Comparison of ENCODE assay signal across 12 cellular contexts in the genomic region with DNA sequence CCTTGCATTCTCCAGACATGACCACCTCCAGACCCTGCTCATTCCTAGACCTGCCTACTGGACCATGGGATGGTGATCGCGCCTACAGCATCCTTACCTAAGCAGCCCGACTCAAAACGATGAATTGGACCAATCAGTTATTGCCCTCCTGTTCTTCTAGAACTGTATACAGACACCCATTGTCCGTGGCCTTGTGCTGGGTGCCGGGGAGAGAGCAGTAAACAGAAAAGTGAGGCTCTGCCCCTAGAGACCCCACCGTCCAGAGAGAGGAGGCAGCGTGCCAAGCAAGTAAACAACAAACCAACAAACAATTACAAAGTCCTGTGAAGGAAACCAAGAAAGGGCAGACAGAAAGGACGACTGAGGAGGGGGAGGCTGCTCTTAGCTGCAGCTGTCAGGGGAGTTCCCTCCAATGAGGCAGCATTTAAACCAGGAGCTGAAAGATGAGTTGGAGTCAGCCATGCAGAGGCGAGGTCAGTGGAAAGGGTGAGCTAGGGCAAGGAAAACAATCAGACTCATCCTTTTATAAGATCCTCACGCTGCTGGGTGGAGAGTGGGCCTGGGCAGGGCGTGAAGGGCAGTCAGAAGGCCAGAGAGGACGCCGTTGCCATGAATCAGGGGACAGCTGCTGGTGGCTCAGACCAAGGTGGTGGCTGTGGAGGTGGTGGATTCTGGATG. TPM values are rescaled to one million over a fixed set of nuclear protein-coding genes. Genes with fewer than 3 reads are reported as not detected.
DNase-seq lines count a peak whose midpoint lies in the region; ATAC-seq and TF ChIP-seq lines count a peak whose summit lies in the region.
"Had no signal": no experiment of that assay in that cellular context is flagged by ENCODE, and none has a peak within 500 bp of the region (broad histone marks: within the 10 kb centered on the region; RNA-seq: fewer than 3 reads in every experiment).

No MANE protein-coding gene starts in this region.

- H3K27ac Mint-ChIP-seq in osteocyte (ENCODE audit: unreplicated experiment), result no peak overlapping the region
- H3K27ac Mint-ChIP-seq: stimulated activated naive CD8-positive, alpha-beta T cell treated with anti-CD3 and anti-CD28 coated beads, Interleukin-15, Interleukin-2, amounts not matched to agents 100 ng/mL and 50 ng/mL, for 24 hours had no signal

- in situ Hi-C loops in Caki2 (cut with HindIII; ENCODE audit: low pct_unique_long_range_greater_than_20kb, low sequenced_read_pairs), result no loop called here

- peaks cover 60% of the 10 kb centered on the region for H3K27me3 Mint-ChIP-seq in osteocyte (ENCODE audit: unreplicated experiment)

- peaks cover 12% of the 10 kb centered on the region for H3K4me1 Mint-ChIP-seq in osteocyte (ENCODE audit: unreplicated experiment)

- no peaks in the 10 kb centered on the region for H3K9me3 Mint-ChIP-seq in osteocyte (ENCODE audit: unreplicated experiment)
- H3K9me3 Mint-ChIP-seq: stimulated activated naive CD8-positive, alpha-beta T cell treated with anti-CD3 and anti-CD28 coated beads, Interleukin-15, Interleukin-2, amounts not matched to agents 100 ng/mL and 50 ng/mL, for 24 hours had no signal

- no peaks in the 10 kb centered on the region for H3K27me3 ChIP-seq in WERI-Rb-1 (ENCODE audit: insufficient read depth, low read depth, severe bottlenecking)
- peaks cover 67% of the 10 kb centered on the region for H3K27me3 ChIP-seq in MG63

- no peaks in the 10 kb centered on the region for H3K36me3 ChIP-seq in WERI-Rb-1
- H3K36me3 ChIP-seq in MG63, result no peaks in the 10 kb centered on the region
- H3K36me3 ChIP-seq: sigmoid colon had no signal

- no peak for TF ChIP-seq CTCF in WERI-Rb-1 (IDR thresholded peaks at IDR 0.05; ENCODE audit: low read depth, low read length)
- TF ChIP-seq CTCF in osteocyte (IDR thresholded peaks at IDR 0.05), result no peak
- no peak for TF ChIP-seq CTCF in omental fat pad (IDR thresholded peaks at IDR 0.05)

- no peak overlapping the region for H3K4me3 Mint-ChIP-seq in osteocyte (ENCODE audit: unreplicated experiment)
- H3K4me3 Mint-ChIP-seq: stimulated activated naive CD8-positive, alpha-beta T cell treated with anti-CD3 and anti-CD28 coated beads, Interleukin-15, Interleukin-2, amounts not matched to agents 100 ng/mL and 50 ng/mL, for 24 hours had no signal

- H3K36me3 Mint-ChIP-seq in osteocyte (ENCODE audit: unreplicated experiment), result no peaks in the 10 kb centered on the region
- H3K36me3 Mint-ChIP-seq: CD8-positive, alpha-beta memory T cell had no signal

- H3K4me3 ChIP-seq in WERI-Rb-1 (ENCODE audit: low read depth, low read length) (peak overlapping the region; percentile 7; the same call in 1 of the 2 replicates), MG63 (no peak overlapping the region)
- H3K4me3 ChIP-seq: sigmoid colon had no signal

- H3K27ac ChIP-seq in WERI-Rb-1, result peak overlapping the region; percentile 63
- H3K27ac ChIP-seq: sigmoid colon had no signal

- H3K9me3 ChIP-seq in WERI-Rb-1 (ENCODE audit: severe bottlenecking) (no peaks in the 10 kb centered on the region), MG63 (no peaks in the 10 kb centered on the region)
- H3K9me3 ChIP-seq: sigmoid colon had no signal

- DNase-seq in Caki2 (ENCODE audit: low read depth), result peak; percentile 22
- peak; percentile 83 for DNase-seq in LHCN-M2 (ENCODE audit: low read depth)
- peak; percentile 79 for DNase-seq in WERI-Rb-1
- peak; percentile 65 for DNase-seq in osteocyte (ENCODE audit: extremely low spot score, unreplicated experiment)
- DNase-seq in omental fat pad (ENCODE audit: low spot score), result no peak
- DNase-seq in MG63, result no peak
- DNase-seq: kidney, sigmoid colon, T1000 had no signal

- ATAC-seq in omental fat pad (ENCODE audit: low FRiP score), result no peak
- ATAC-seq in GM19035 (IDR thresholded peaks at IDR 0.05; ENCODE audit: unreplicated experiment), result no peak

RNA-seq across cellular contexts. Expression of a gene that starts 37.6 kb away (rescaled TPM):
- 21.7 and 28.3 TPM in 2 replicates for total RNA-seq in Caki2 (2014; rRNA removed; shearing (Covaris generic); ENCODE audit: low replicate concordance)
- total RNA-seq in LHCN-M2 (2014; rRNA removed) (82.2 and 108 TPM in 2 replicates), osteocyte (71.9 and 74.5 TPM in 2 replicates), omental fat pad (100 to 1,000 TPM in 2 of 4 donors, 10 to 100 TPM in 2; 58.6 to 197 (median 82.1) TPM)
- 86.2 TPM for polyA plus RNA-seq in LHCN-M2 (2012)
- 23.6 and 26.6 TPM in 2 replicates for total RNA-seq in MG63 (2014; rRNA removed; shearing (Covaris generic); ENCODE audit: low replicate concordance)

RNA-seq across cellular contexts. Expression of a gene that starts 44.2 kb away (rescaled TPM):
- not detected in 2 replicates for total RNA-seq in Caki2 (2014; rRNA removed; shearing (Covaris generic); ENCODE audit: low replicate concordance)
- 0.26 TPM in 1 of 2 replicates, not detected in the other for total RNA-seq in LHCN-M2 (2014; rRNA removed)
- 1.3 TPM for polyA plus RNA-seq in LHCN-M2 (2012)
- total RNA-seq in osteocyte, result 14.7 and 14.9 TPM in 2 replicates
- total RNA-seq in omental fat pad, result 10 to 100 TPM in 3 of 4 donors, 1 to 10 TPM in 1; 7.4 to 44.4 (median 23.2) TPM
- total RNA-seq in MG63 (2014; rRNA removed; shearing (Covaris generic); ENCODE audit: low replicate concordance), result not detected in 2 replicates
- polyA plus RNA-seq: CD8-positive, alpha-beta memory T cell had no signal

Comparison
In these comparisons a context has a peak if more than half of its experiments do, and no peak if none do; other contexts are left out.
1. DNase-seq: peak in Caki2 (single experiment), LHCN-M2 (single experiment), WERI-Rb-1 (single experiment) and osteocyte (single experiment); none in omental fat pad (single experiment) and MG63 (single experiment).